9 cellular contexts compared by ENCODE assay signal in genomic region chr22:37043828-37044538, GRCh38.
A peak's percentile ranks its signal among the peaks of the same experiment; 100 is the strongest.
DNase-seq lines count a peak whose midpoint lies in the region.
"Had no signal": no experiment of that assay in that cellular context is flagged by ENCODE, and none has a peak within 500 bp of the region (broad histone marks: within the 10 kb centered on the region; RNA-seq: fewer than 3 reads in every experiment).

No MANE protein-coding gene starts in this region.

- DNase-seq in SIG-M5 treated with dmso at 0.1 percent for 504 hours (lab: John Stamatoyannopoulos, UW; ENCODE audit: unreplicated experiment) (peak; percentile 62), SIG-M5 (lab: John Stamatoyannopoulos, UW) (no peak), Kasumi-1 (lab: John Stamatoyannopoulos, UW) (peak; percentile 59 to 71), ecto neural progenitor cell (ENCODE audit: low spot score) (no peak), C1 segment of cervical spinal cord (lab: John Stamatoyannopoulos, UW) (no peak)
- peak; percentile 46 for DNase-seq in T-helper 2 cell treated with Interferon-gamma antibody and Interleukin-4, amounts not matched to agents 5 μg/mL and 100 μg/mL, for 36 hours (ENCODE audit: low spot score)

- no peaks in the 10 kb centered on the region for H3K27me3 ChIP-seq in duodenal mucosa (ENCODE audit: control insufficient read depth in 1 of 2, insufficient read depth in 2 of 2, low read length in 2 of 2)
- H3K27me3 ChIP-seq in muscle layer of duodenum (ENCODE audit: low read depth, low read length), result no peaks in the 10 kb centered on the region

- H3K36me3 Mint-ChIP-seq in T-helper 2 cell treated with Interferon-gamma antibody and Interleukin-4, amounts not matched to agents 5 μg/mL and 100 μg/mL, for 36 hours (ENCODE audit: low read depth), result no peaks in the 10 kb centered on the region

- H3K9ac ChIP-seq in duodenal mucosa (ENCODE audit: low read depth in 1 of 2, low read length in 2 of 2), result peak overlapping the region; percentile 55

- H3K9me3 Mint-ChIP-seq in T-helper 2 cell treated with Interferon-gamma antibody and Interleukin-4, amounts not matched to agents 5 μg/mL and 100 μg/mL, for 36 hours, result no peaks in the 10 kb centered on the region
- H3K9me3 Mint-ChIP-seq: central memory CD8-positive, alpha-beta T cell had no signal

- H3K9me3 ChIP-seq in duodenal mucosa (ENCODE audit: control insufficient read depth in 1 of 2, low read length in 2 of 2), result no peaks in the 10 kb centered on the region
- no peaks in the 10 kb centered on the region for H3K9me3 ChIP-seq in muscle layer of duodenum (ENCODE audit: control insufficient read depth in 1 of 2, low read length in 2 of 2)

- no peaks in the 10 kb centered on the region for H3K27me3 Mint-ChIP-seq in T-helper 2 cell treated with Interferon-gamma antibody and Interleukin-4, amounts not matched to agents 5 μg/mL and 100 μg/mL, for 36 hours (ENCODE audit: low read depth)

- no peaks in the 10 kb centered on the region for H3K36me3 ChIP-seq in duodenal mucosa (ENCODE audit: control insufficient read depth in 1 of 2, insufficient read depth in 2 of 2, low read length in 2 of 2)
- H3K36me3 ChIP-seq in muscle layer of duodenum (ENCODE audit: control insufficient read depth in 1 of 2, insufficient read depth in 2 of 2, low read length in 2 of 2), result no peaks in the 10 kb centered on the region

- no peak overlapping the region for H3K4me3 Mint-ChIP-seq in T-helper 2 cell treated with Interferon-gamma antibody and Interleukin-4, amounts not matched to agents 5 μg/mL and 100 μg/mL, for 36 hours
- H3K4me3 Mint-ChIP-seq: central memory CD8-positive, alpha-beta T cell had no signal

- H3K4me1 ChIP-seq in duodenal mucosa (ENCODE audit: control insufficient read depth in 1 of 2, insufficient read depth in 2 of 2, low read length in 2 of 2) (peaks cover 28 to 32% of the 10 kb centered on the region in 2 donors), muscle layer of duodenum (ENCODE audit: control insufficient read depth in 1 of 2, insufficient read depth in 2 of 2, low read length in 2 of 2) (no peaks in the 10 kb centered on the region)

- no peak overlapping the region for H3K27ac Mint-ChIP-seq in T-helper 2 cell treated with Interferon-gamma antibody and Interleukin-4, amounts not matched to agents 5 μg/mL and 100 μg/mL, for 36 hours

- H3K4me3 ChIP-seq in duodenal mucosa (ENCODE audit: low read depth in 1 of 2, low read length in 2 of 2) (peak overlapping the region; percentile 32 to 39), muscle layer of duodenum (ENCODE audit: low read depth in 1 of 2, low read length in 2 of 2) (no peak overlapping the region)

- H3K27ac ChIP-seq in duodenal mucosa (ENCODE audit: low read depth, low read length) (peak overlapping the region; percentile 74), muscle layer of duodenum (ENCODE audit: low read length) (peak overlapping the region; percentile 75)

- H3K4me1 Mint-ChIP-seq in T-helper 2 cell treated with Interferon-gamma antibody and Interleukin-4, amounts not matched to agents 5 μg/mL and 100 μg/mL, for 36 hours (ENCODE audit: low read depth), result peaks cover 14% of the 10 kb centered on the region
- H3K4me1 Mint-ChIP-seq: central memory CD8-positive, alpha-beta T cell had no signal

Comparison
In these comparisons a context has a peak if more than half of its experiments do, and no peak if none do; other contexts are left out.
1. DNase-seq: peak in SIG-M5 treated with dmso at 0.1 percent for 504 hours (single experiment), Kasumi-1 (2 of 2) and T-helper 2 cell treated with Interferon-gamma antibody and Interleukin-4, amounts not matched to agents 5 μg/mL and 100 μg/mL, for 36 hours (single experiment); none in SIG-M5 (single experiment), ecto neural progenitor cell (single experiment) and C1 segment of cervical spinal cord (0 of 14).
2. H3K4me3 ChIP-seq: peak in duodenal mucosa (2 of 2); none in muscle layer of duodenum (0 of 2).